In genomic region chr2:121418494-121419058, GRCh38 we compare ENCODE assay signal across 23 cellular contexts.
"Had no signal": no experiment of that assay in that cellular context is flagged by ENCODE, and none has a peak within 500 bp of the region (broad histone marks: within the 10 kb centered on the region; RNA-seq: fewer than 3 reads in every experiment).

No MANE protein-coding gene starts in this region.

- H3K4me3 ChIP-seq: cardiac muscle cell, K562 had no signal

- DNase-seq: activated CD4-positive, alpha-beta T cell treated with anti-CD3 and anti-CD28 coated beads for 36 hours; activated CD4-positive, CD25-positive, alpha-beta regulatory T cell; activated CD8-positive, alpha-beta memory T cell treated with anti-CD3 and anti-CD28 coated beads, Interleukin-2, amount 50 U/mL, for 4 hours; activated CD8-positive, alpha-beta T cell treated with anti-CD3 and anti-CD28 coated beads for 36 hours; activated naive CD4-positive, alpha-beta T cell treated with anti-CD3 and anti-CD28 coated beads, Interleukin-2, amount 50 U/mL, for 16 hours; amniotic stem cell; brain microvascular endothelial cell; Karpas-422; MM.1S; NCI-H1105; NCI-H1436; NCI-H187; NCI-H2081 treated with DMSO at 0.1 percent for 48 hours; NCI-H2171; NCI-H2227 treated with DMSO at 0.1 percent for 48 hours; NCI-H510A; NCI-H526 treated with DMSO at 0.1 percent for 48 hours; NCI-H82; SIG-M5; T-helper 2 cell; T1000 had no signal

- H3K27me3 Mint-ChIP-seq: activated CD4-positive, alpha-beta T cell treated with anti-CD3 and anti-CD28 coated beads for 36 hours; activated CD8-positive, alpha-beta T cell treated with anti-CD3 and anti-CD28 coated beads for 36 hours had no signal

- H3K27ac ChIP-seq: brain microvascular endothelial cell, cardiac muscle cell had no signal

- ATAC-seq: activated CD4-positive, alpha-beta T cell treated with anti-CD3 and anti-CD28 coated beads for 36 hours; activated CD8-positive, alpha-beta T cell treated with anti-CD3 and anti-CD28 coated beads for 36 hours; K562 had no signal

- H3K27ac Mint-ChIP-seq: activated CD4-positive, alpha-beta T cell treated with anti-CD3 and anti-CD28 coated beads for 36 hours; activated CD8-positive, alpha-beta T cell treated with anti-CD3 and anti-CD28 coated beads for 36 hours had no signal

- H3K4me1 Mint-ChIP-seq: activated CD4-positive, alpha-beta T cell treated with anti-CD3 and anti-CD28 coated beads for 36 hours had no signal

- H3K9me3 Mint-ChIP-seq: activated CD8-positive, alpha-beta T cell treated with anti-CD3 and anti-CD28 coated beads for 36 hours had no signal

- H3K4me3 Mint-ChIP-seq: activated CD4-positive, alpha-beta T cell treated with anti-CD3 and anti-CD28 coated beads for 36 hours; activated CD8-positive, alpha-beta T cell treated with anti-CD3 and anti-CD28 coated beads for 36 hours had no signal

- H3K27me3 ChIP-seq: brain microvascular endothelial cell, cardiac muscle cell had no signal
